ENCODE assay signal across 1 cellular context in genomic region chr9:132877447-132877817, GRCh38.
TF ChIP-seq lines count a peak whose summit lies in the region.

No MANE protein-coding gene starts in this region.

TF ChIP-seq in endothelial cell of umbilical vein, 7 proteins besides CTCF, POLR2A, EP300 and RAD21 (continued from another document):
- TF ChIP-seq GATA2 (IDR thresholded peaks at IDR 0.05; ENCODE audit: insufficient read depth, insufficient read length, low read depth, low read length): no peak
- TF ChIP-seq FOS (IDR thresholded peaks at IDR 0.05; ENCODE audit: borderline replicate concordance, insufficient read depth, low read length): no peak
- TF ChIP-seq MYC (IDR thresholded peaks at IDR 0.05; ENCODE audit: low read depth, low read length): no peak
- no peak for TF ChIP-seq JUN (IDR thresholded peaks at IDR 0.05; ENCODE audit: borderline replicate concordance, insufficient read depth, insufficient read length, low read depth)
- no peak for TF ChIP-seq EZH2 (IDR thresholded peaks at IDR 0.05; ENCODE audit: borderline replicate concordance, low read depth, low read length, severe bottlenecking)
